19 cellular contexts compared by ENCODE assay signal in the genomic region with DNA sequence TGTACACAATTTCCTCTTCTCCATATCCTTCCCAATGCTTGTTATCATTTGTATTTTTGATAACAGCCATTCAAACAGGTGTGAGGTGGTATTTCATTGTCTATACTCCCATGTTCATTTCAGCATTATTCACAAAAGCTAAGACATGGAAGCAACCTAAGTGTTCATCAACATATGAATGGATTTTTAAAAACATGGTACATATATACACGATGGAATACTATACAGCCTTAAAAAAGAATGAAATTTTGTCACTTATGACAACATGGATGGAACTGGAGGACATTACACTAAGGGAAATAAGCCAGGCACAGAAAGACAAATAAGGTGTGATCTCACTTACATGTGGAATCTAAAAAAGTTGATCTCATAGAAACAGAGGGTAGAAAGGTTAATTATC.
"Had no signal": no experiment of that assay in that cellular context is flagged by ENCODE, and none has a peak within 500 bp of the region (broad histone marks: within the 10 kb centered on the region; RNA-seq: fewer than 3 reads in every experiment).

No MANE protein-coding gene starts in this region.

- H3K27me3 Mint-ChIP-seq: stimulated activated naive B cell treated with anti-CD40 and anti-IgM and Interleukin-4, amounts not matched to agents 10 μg/mL and 1 μg/mL and 100 μg/mL, for 72 hours had no signal

- H3K4me3 ChIP-seq: dorsolateral prefrontal cortex, heart right ventricle, mucosa of descending colon, ovary, spleen, stomach had no signal

- H3K36me3 ChIP-seq: heart right ventricle, ovary, spleen, stomach had no signal

- H3K27ac ChIP-seq: dorsolateral prefrontal cortex, heart right ventricle, ovary, spleen, stomach had no signal

- H3K27ac Mint-ChIP-seq: naive thymus-derived CD8-positive, alpha-beta T cell; stimulated activated naive B cell treated with anti-CD40 and anti-IgM and Interleukin-4, amounts not matched to agents 10 μg/mL and 1 μg/mL and 100 μg/mL, for 72 hours had no signal

- H3K4me1 Mint-ChIP-seq: naive thymus-derived CD8-positive, alpha-beta T cell; stimulated activated naive B cell treated with anti-CD40 and anti-IgM and Interleukin-4, amounts not matched to agents 10 μg/mL and 1 μg/mL and 100 μg/mL, for 72 hours had no signal

- DNase-seq: cortex of kidney; dorsolateral prefrontal cortex; effector CD8-positive, alpha-beta T cell; heart right ventricle; hypothalamus; mucosa of descending colon; naive thymus-derived CD8-positive, alpha-beta T cell; ovary; right cardiac atrium; spleen; stimulated activated CD4-positive, alpha-beta T cell treated with anti-CD3 and anti-CD28 coated beads, Interleukin-15, amount 100 ng/mL, for 24 hours; stimulated activated CD4-positive, alpha-beta T cell treated with anti-CD3 and anti-CD28 coated beads, Interleukin-1b, Interleukin-23, amount 100 ng/mL, for 48 hours; stimulated activated CD4-positive, alpha-beta T cell treated with anti-CD3 and anti-CD28 coated beads, Interleukin-4, amount 100 ng/mL, for 4 hours; stimulated activated naive B cell treated with anti-CD40 and anti-IgM and Interleukin-4, amounts not matched to agents 10 μg/mL and 1 μg/mL and 100 μg/mL, for 72 hours; stomach had no signal

- H3K4me3 Mint-ChIP-seq: naive thymus-derived CD8-positive, alpha-beta T cell; neural crest cell; stimulated activated naive B cell treated with anti-CD40 and anti-IgM and Interleukin-4, amounts not matched to agents 10 μg/mL and 1 μg/mL and 100 μg/mL, for 72 hours had no signal

- H3K27me3 ChIP-seq: dorsolateral prefrontal cortex, heart right ventricle, ovary, spleen, stomach had no signal

- H3K36me3 Mint-ChIP-seq: stimulated activated naive B cell treated with anti-CD40 and anti-IgM and Interleukin-4, amounts not matched to agents 10 μg/mL and 1 μg/mL and 100 μg/mL, for 72 hours had no signal

- H3K4me1 ChIP-seq: spleen had no signal

- FAIRE-seq: islet of Langerhans had no signal

- H3K9me3 ChIP-seq: mucosa of descending colon, ovary, stomach had no signal

- ATAC-seq: esophagus mucosa; heart right ventricle; left lobe of liver; mucosa of descending colon; naive thymus-derived CD8-positive, alpha-beta T cell; right cardiac atrium; stimulated activated naive B cell treated with anti-CD40 and anti-IgM and Interleukin-4, amounts not matched to agents 10 μg/mL and 1 μg/mL and 100 μg/mL, for 72 hours had no signal
